13 cellular contexts compared by ENCODE assay signal in the genomic region with DNA sequence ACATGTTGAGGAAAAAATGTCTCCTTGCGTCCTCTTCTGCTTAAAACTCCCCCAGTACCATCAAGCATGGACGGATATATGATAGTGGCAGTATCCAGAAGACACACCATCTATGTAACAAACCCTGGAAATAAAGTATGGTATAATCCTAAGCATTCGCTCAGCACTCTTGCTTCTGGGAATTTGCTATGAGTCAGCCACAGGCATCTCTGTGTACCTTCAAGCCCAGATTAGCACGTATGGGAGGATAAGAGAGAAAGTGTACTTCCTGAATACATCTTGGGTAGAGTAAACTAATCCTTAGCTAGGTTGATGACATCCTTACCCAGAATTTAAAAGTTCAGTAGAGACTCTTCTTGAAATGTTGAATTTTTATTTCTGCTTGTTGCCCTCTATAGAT.
DNase-seq lines count a peak whose midpoint lies in the region; ATAC-seq and TF ChIP-seq lines count a peak whose summit lies in the region.
"Had no signal": no experiment of that assay in that cellular context is flagged by ENCODE, and none has a peak within 500 bp of the region (broad histone marks: within the 10 kb centered on the region; RNA-seq: fewer than 3 reads in every experiment).

No MANE protein-coding gene starts in this region.

- CTCF ChIA-PET in WTC11 (lab: Charles Lee), result no interaction called here

- no peak overlapping the region for H3K4me3 Mint-ChIP-seq in WTC11
- H3K4me3 Mint-ChIP-seq: CD14-positive monocyte had no signal

- DNase-seq in NCI-H226, result peak; percentile 89
- peak; percentile 24 to 52 for DNase-seq in cardiac fibroblast (ENCODE audit: low read depth in 2 of 2)
- DNase-seq in iris pigment epithelial cell (ENCODE audit: low read depth), result peak; percentile 16
- DNase-seq in retinal pigment epithelial cell (ENCODE audit: low read depth), result peak; percentile 42
- no peak for DNase-seq in WTC11 (ENCODE audit: low spot score)
- DNase-seq in 8988T, result no peak
- DNase-seq in amygdala (lab: John Stamatoyannopoulos, UW), result no peak
- no peak for DNase-seq in activated CD4-positive, CD25-positive, alpha-beta regulatory T cell treated with anti-CD3 and anti-CD28 coated beads, Interleukin-2, amount 50 U/mL, for 72 hours
- DNase-seq: Caco-2, NCI-H1048, NCI-H2107 had no signal

- no peaks in the 10 kb centered on the region for H3K36me3 Mint-ChIP-seq in WTC11
- H3K36me3 Mint-ChIP-seq: CD14-positive monocyte had no signal

- POLR2A ChIA-PET in WTC11 (lab: Charles Lee), result no interaction called here

- no peak for ATAC-seq in WTC11
- ATAC-seq: K562 had no signal

- peaks cover 57% of the 10 kb centered on the region for H3K4me1 Mint-ChIP-seq in WTC11
- H3K4me1 Mint-ChIP-seq: CD14-positive monocyte had no signal

- TF ChIP-seq CTCF in cardiac fibroblast (IDR thresholded peaks at IDR 0.05; ENCODE audit: low read depth, low read length) (no peak), retinal pigment epithelial cell (conservative IDR thresholded peaks at IDR 0.05; ENCODE audit: low read depth, low read length) (no peak), WTC11 (IDR thresholded peaks at IDR 0.05) (no peak)

- no peak overlapping the region for H3K27ac Mint-ChIP-seq in WTC11
- H3K27ac Mint-ChIP-seq: CD14-positive monocyte had no signal

- H3K4me3 ChIP-seq in cardiac fibroblast (replicated peaks in 1 of 2; ENCODE audit: low read depth in 2 of 2, low read length in 2 of 2) (no peak overlapping the region), retinal pigment epithelial cell (ENCODE audit: low read length) (no peak overlapping the region)
- H3K4me3 ChIP-seq: K562 had no signal

- no peaks in the 10 kb centered on the region for H3K27me3 Mint-ChIP-seq in WTC11 (ENCODE audit: low read depth)

- H3K9me3 Mint-ChIP-seq in WTC11, result peaks cover 4% of the 10 kb centered on the region; the same call in 1 of the 2 replicates

TF ChIP-seq in WTC11, 78 proteins besides CTCF, POLR2A, EP300 and RAD21:
- TF ChIP-seq KAT7 (CRISPR knock-in tag; IDR thresholded peaks at IDR 0.05; ENCODE audit: borderline replicate concordance) (no peak), FOXP4 (CRISPR knock-in tag; IDR thresholded peaks at IDR 0.05) (no peak), NR2C2 (CRISPR knock-in tag; IDR thresholded peaks at IDR 0.05) (no peak), GABPB1 (CRISPR knock-in tag; IDR thresholded peaks at IDR 0.05) (no peak), MXD4 (CRISPR knock-in tag; IDR thresholded peaks at IDR 0.05; ENCODE audit: borderline replicate concordance) (no peak), ZNF138 (CRISPR knock-in tag; conservative IDR thresholded peaks at IDR 0.05) (no peak), JAZF1 (CRISPR knock-in tag; IDR thresholded peaks at IDR 0.05) (no peak), OVOL2 (CRISPR knock-in tag; IDR thresholded peaks at IDR 0.05; ENCODE audit: borderline replicate concordance) (no peak)
- TF ChIP-seq, protein P1, sequence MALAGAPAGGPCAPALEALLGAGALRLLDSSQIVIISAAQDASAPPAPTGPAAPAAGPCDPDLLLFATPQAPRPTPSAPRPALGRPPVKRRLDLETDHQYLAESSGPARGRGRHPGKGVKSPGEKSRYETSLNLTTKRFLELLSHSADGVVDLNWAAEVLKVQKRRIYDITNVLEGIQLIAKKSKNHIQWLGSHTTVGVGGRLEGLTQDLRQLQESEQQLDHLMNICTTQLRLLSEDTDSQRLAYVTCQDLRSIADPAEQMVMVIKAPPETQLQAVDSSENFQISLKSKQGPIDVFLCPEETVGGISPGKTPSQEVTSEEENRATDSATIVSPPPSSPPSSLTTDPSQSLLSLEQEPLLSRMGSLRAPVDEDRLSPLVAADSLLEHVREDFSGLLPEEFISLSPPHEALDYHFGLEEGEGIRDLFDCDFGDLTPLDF (CRISPR knock-in tag; IDR thresholded peaks at IDR 0.05), result no peak
- TF ChIP-seq, protein P2, sequence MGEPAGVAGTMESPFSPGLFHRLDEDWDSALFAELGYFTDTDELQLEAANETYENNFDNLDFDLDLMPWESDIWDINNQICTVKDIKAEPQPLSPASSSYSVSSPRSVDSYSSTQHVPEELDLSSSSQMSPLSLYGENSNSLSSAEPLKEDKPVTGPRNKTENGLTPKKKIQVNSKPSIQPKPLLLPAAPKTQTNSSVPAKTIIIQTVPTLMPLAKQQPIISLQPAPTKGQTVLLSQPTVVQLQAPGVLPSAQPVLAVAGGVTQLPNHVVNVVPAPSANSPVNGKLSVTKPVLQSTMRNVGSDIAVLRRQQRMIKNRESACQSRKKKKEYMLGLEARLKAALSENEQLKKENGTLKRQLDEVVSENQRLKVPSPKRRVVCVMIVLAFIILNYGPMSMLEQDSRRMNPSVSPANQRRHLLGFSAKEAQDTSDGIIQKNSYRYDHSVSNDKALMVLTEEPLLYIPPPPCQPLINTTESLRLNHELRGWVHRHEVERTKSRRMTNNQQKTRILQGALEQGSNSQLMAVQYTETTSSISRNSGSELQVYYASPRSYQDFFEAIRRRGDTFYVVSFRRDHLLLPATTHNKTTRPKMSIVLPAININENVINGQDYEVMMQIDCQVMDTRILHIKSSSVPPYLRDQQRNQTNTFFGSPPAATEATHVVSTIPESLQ (CRISPR knock-in tag; IDR thresholded peaks at IDR 0.05), result no peak
- TF ChIP-seq, protein P3, sequence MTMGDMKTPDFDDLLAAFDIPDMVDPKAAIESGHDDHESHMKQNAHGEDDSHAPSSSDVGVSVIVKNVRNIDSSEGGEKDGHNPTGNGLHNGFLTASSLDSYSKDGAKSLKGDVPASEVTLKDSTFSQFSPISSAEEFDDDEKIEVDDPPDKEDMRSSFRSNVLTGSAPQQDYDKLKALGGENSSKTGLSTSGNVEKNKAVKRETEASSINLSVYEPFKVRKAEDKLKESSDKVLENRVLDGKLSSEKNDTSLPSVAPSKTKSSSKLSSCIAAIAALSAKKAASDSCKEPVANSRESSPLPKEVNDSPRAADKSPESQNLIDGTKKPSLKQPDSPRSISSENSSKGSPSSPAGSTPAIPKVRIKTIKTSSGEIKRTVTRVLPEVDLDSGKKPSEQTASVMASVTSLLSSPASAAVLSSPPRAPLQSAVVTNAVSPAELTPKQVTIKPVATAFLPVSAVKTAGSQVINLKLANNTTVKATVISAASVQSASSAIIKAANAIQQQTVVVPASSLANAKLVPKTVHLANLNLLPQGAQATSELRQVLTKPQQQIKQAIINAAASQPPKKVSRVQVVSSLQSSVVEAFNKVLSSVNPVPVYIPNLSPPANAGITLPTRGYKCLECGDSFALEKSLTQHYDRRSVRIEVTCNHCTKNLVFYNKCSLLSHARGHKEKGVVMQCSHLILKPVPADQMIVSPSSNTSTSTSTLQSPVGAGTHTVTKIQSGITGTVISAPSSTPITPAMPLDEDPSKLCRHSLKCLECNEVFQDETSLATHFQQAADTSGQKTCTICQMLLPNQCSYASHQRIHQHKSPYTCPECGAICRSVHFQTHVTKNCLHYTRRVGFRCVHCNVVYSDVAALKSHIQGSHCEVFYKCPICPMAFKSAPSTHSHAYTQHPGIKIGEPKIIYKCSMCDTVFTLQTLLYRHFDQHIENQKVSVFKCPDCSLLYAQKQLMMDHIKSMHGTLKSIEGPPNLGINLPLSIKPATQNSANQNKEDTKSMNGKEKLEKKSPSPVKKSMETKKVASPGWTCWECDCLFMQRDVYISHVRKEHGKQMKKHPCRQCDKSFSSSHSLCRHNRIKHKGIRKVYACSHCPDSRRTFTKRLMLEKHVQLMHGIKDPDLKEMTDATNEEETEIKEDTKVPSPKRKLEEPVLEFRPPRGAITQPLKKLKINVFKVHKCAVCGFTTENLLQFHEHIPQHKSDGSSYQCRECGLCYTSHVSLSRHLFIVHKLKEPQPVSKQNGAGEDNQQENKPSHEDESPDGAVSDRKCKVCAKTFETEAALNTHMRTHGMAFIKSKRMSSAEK (CRISPR knock-in tag; IDR thresholded peaks at IDR 0.05; ENCODE audit: borderline replicate concordance), result no peak

Comparison
In these comparisons a context has a peak if more than half of its experiments do, and no peak if none do; other contexts are left out.
1. DNase-seq: peak in NCI-H226 (single experiment), cardiac fibroblast (2 of 2), iris pigment epithelial cell (single experiment) and retinal pigment epithelial cell (single experiment); none in WTC11 (single experiment), 8988T (single experiment), amygdala (0 of 56) and activated CD4-positive, CD25-positive, alpha-beta regulatory T cell treated with anti-CD3 and anti-CD28 coated beads, Interleukin-2, amount 50 U/mL, for 72 hours (single experiment).